ENCODE assay signal across 8 cellular contexts in genomic region chrX:123961268-123962005, GRCh38. TPM values are rescaled to one million over a fixed set of nuclear protein-coding genes. Genes with fewer than 3 reads are reported as not detected.
DNase-seq lines count a peak whose midpoint lies in the region; ATAC-seq and TF ChIP-seq lines count a peak whose summit lies in the region.

Gene STAG2, plus strand, starts transcription at chrX:123961706. Its CDS starts 60,922 bp downstream, at chrX:124022628.

- H3K4me1 ChIP-seq in adipocyte (ENCODE audit: control insufficient read depth, insufficient read depth, low read length) (peaks cover 13% of the 10 kb centered on the region), tibial nerve (peaks cover 0 to 22% (median 0%) of the 10 kb centered on the region in 4 donors)

- DNase-seq in GM12865 (ENCODE audit: low read depth): peak; percentile 80
- peak; percentile 63 for DNase-seq in NCI-H146 treated with DMSO at 0.1 percent for 48 hours (lab: John Stamatoyannopoulos, UW; ENCODE audit: unreplicated experiment)
- DNase-seq in T follicular helper cell (ENCODE audit: low read depth): peak; percentile 39
- peak; percentile 88 for DNase-seq in adipocyte (ENCODE audit: low read depth)
- DNase-seq in head of caudate nucleus: peak; percentile 51 to 89 (median 77)
- no peak for DNase-seq in omental fat pad (ENCODE audit: low spot score)
- peak; percentile 55 to 78 for DNase-seq in tibial nerve (ENCODE audit: low spot score in 2 of 2)

- H3K9ac ChIP-seq in adipocyte (ENCODE audit: low read length): peak within 1 kb of the TSS; percentile 98

- WGBS in tibial nerve, 2 donors: 0 to 46% methylated on average over 13 to 38 of the region's 38 CpGs

- TF ChIP-seq POLR2A in tibial nerve (IDR thresholded peaks at IDR 0.05): peak in 1 of 2 donors; percentile 67

- no peaks in the 10 kb centered on the region for H3K27me3 ChIP-seq in adipocyte (replicated peaks; ENCODE audit: control insufficient read depth, insufficient read depth, low read length)
- H3K27me3 ChIP-seq in tibial nerve: no peaks in the 10 kb centered on the region

- H3K9me3 ChIP-seq in adipocyte (ENCODE audit: control insufficient read depth, low read length): no peaks in the 10 kb centered on the region
- H3K9me3 ChIP-seq in tibial nerve: no peaks in the 10 kb centered on the region

- H3K27ac ChIP-seq in tibial nerve: peak within 1 kb of the TSS; percentile 98 to 100 (median 98)

- H3K36me3 ChIP-seq in adipocyte (ENCODE audit: control insufficient read depth, insufficient read depth, low read length, severe bottlenecking): no peaks in the 10 kb centered on the region
- H3K36me3 ChIP-seq in tibial nerve: no peaks in the 10 kb centered on the region

- peak within 1 kb of the TSS; percentile 73 for H3K4me3 ChIP-seq in GM12865 (ENCODE audit: low read depth, low read length)
- peak within 1 kb of the TSS; percentile 91 for H3K4me3 ChIP-seq in adipocyte (ENCODE audit: low read length)
- H3K4me3 ChIP-seq in tibial nerve: peak within 1 kb of the TSS; percentile 61 to 82 (median 68)

- TF ChIP-seq CTCF in GM12865 (IDR thresholded peaks at IDR 0.05; ENCODE audit: insufficient read depth, low read depth, low read length, missing control alignments): no peak
- TF ChIP-seq CTCF in omental fat pad (IDR thresholded peaks at IDR 0.05): no peak
- TF ChIP-seq CTCF in tibial nerve (IDR thresholded peaks at IDR 0.05): no peak

- peak in 1 of 2 donors; percentile 89 for TF ChIP-seq EP300 in tibial nerve (IDR thresholded peaks at IDR 0.05)

- ATAC-seq in omental fat pad (ENCODE audit: low FRiP score) (peak; percentile 39), GM18907 (IDR thresholded peaks at IDR 0.05; ENCODE audit: unreplicated experiment) (no peak)

- intact Hi-C loops in head of caudate nucleus (cut with DNase I): loop anchor here (10.0 kb wide), 1 partner anchor 107 kb away; no protein-coding TSS in a partner anchor

RNA-seq across cellular contexts. Expression of gene STAG2, which starts in this region (rescaled TPM):
- total RNA-seq in omental fat pad (10 to 100 TPM; 41.4 to 83.2 (median 58.9) TPM), tibial nerve (10 to 100 TPM; 71.4 to 93.0 (median 80.7) TPM)
